ENCODE assay signal across 14 cellular contexts in genomic region chr1:172902861-172903381, GRCh38.
A peak's percentile ranks its signal among the peaks of the same experiment; 100 is the strongest.
DNase-seq lines count a peak whose midpoint lies in the region; TF ChIP-seq lines count a peak whose summit lies in the region.
"Had no signal": no experiment of that assay in that cellular context is flagged by ENCODE, and none has a peak within 500 bp of the region (broad histone marks: within the 10 kb centered on the region; RNA-seq: fewer than 3 reads in every experiment).

No MANE protein-coding gene starts in this region.

- H3K27ac ChIP-seq in tibial nerve: no peak overlapping the region
- H3K27ac ChIP-seq: psoas muscle had no signal

- H3K4me1 ChIP-seq in tibial nerve: peaks cover 0 to 6% (median 0%) of the 10 kb centered on the region in 4 donors
- H3K4me1 ChIP-seq: psoas muscle had no signal

- in situ Hi-C loops in astrocyte of the cerebellum (cut with HindIII; ENCODE audit: low sequenced_read_pairs): no loop called here

- H3K4me3 ChIP-seq in astrocyte of the cerebellum (ENCODE audit: low read depth, low read length) (no peak overlapping the region), tibial nerve (no peak overlapping the region)
- H3K4me3 ChIP-seq: psoas muscle had no signal

- no peaks in the 10 kb centered on the region; the same call in 1 of the 2 replicates for H3K27me3 Mint-ChIP-seq in HFFc6 (ENCODE audit: insufficient read depth)
- H3K27me3 Mint-ChIP-seq: T-helper 17 cell had no signal

- peak overlapping the region; percentile 86 for H3K27ac Mint-ChIP-seq in HFFc6
- H3K27ac Mint-ChIP-seq: endodermal cell, mesothelial cell of epicardium, T-helper 17 cell had no signal

- H3K4me1 Mint-ChIP-seq in HFFc6 (ENCODE audit: low read depth): peaks cover 99% of the 10 kb centered on the region

- intact Hi-C loops in posterior vena cava (cut with DNase I): no loop called here

- peaks cover 14% of the 10 kb centered on the region for H3K36me3 Mint-ChIP-seq in HFFc6 (ENCODE audit: low read depth)
- H3K36me3 Mint-ChIP-seq: mesothelial cell of epicardium had no signal

- TF ChIP-seq CTCF in HFFc6 (IDR thresholded peaks at IDR 0.05): no peak
- TF ChIP-seq CTCF in astrocyte of the cerebellum (IDR thresholded peaks at IDR 0.05; ENCODE audit: low read depth, low read length, missing control alignments): no peak
- TF ChIP-seq CTCF in tibial nerve (IDR thresholded peaks at IDR 0.05): no peak

- H3K9me3 ChIP-seq in tibial nerve: peaks cover 0 to 3% (median 0%) of the 10 kb centered on the region in 4 donors

- H3K36me3 ChIP-seq in tibial nerve: no peaks in the 10 kb centered on the region

- no peaks in the 10 kb centered on the region for H3K27me3 ChIP-seq in tibial nerve

- DNase-seq in AG20443 (ENCODE audit: low spot score) (peak; percentile 24), HFFc6 (peak; percentile 92), astrocyte of the cerebellum (ENCODE audit: low read depth) (peak; percentile 49), iris pigment epithelial cell (ENCODE audit: low read depth) (peak; percentile 90), NCI-H226 (no peak), NCI-H524 treated with DMSO at 0.1 percent for 48 hours (lab: John Stamatoyannopoulos, UW) (no peak), posterior vena cava (ENCODE audit: low spot score) (no peak), tibial nerve (ENCODE audit: low spot score in 2 of 2) (no peak)
- DNase-seq: endodermal cell; NK-92 treated with Interleukin-12 subunit alpha and Interleukin-12 subunit beta, amount 100 ng/mL, for 24 hours; psoas muscle; stimulated activated CD4-positive, alpha-beta T cell treated with anti-CD3 and anti-CD28 coated beads, Interleukin-4, amount 100 ng/mL, for 1 hour; T-helper 17 cell had no signal

- no peak for TF ChIP-seq POLR2A in tibial nerve (IDR thresholded peaks at IDR 0.05)

- peaks cover under 1% of the 10 kb centered on the region for H3K9me3 Mint-ChIP-seq in HFFc6

- 0 out of 2 replicates have a peak overlapping the region, but pooled peaks have one; percentile 43 for H3K4me3 Mint-ChIP-seq in HFFc6
- H3K4me3 Mint-ChIP-seq: endodermal cell, mesothelial cell of epicardium, T-helper 17 cell had no signal

- 37 to 49% methylated on average over 1 of the region's 1 CpG for WGBS in tibial nerve, 2 donors

- TF ChIP-seq EP300 in tibial nerve (IDR thresholded peaks at IDR 0.05): no peak

Comparison
In these comparisons a context has a peak if more than half of its experiments do, and no peak if none do; other contexts are left out.
1. DNase-seq: peak in AG20443 (single experiment), HFFc6 (single experiment), astrocyte of the cerebellum (single experiment) and iris pigment epithelial cell (single experiment); none in NCI-H226 (single experiment), NCI-H524 treated with DMSO at 0.1 percent for 48 hours (single experiment), posterior vena cava (single experiment) and tibial nerve (0 of 2).